ENCODE assay signal across 5 cellular contexts in genomic region chr3:56023546-56023945, GRCh38.
"Had no signal": no experiment of that assay in that cellular context is flagged by ENCODE, and none has a peak within 500 bp of the region (broad histone marks: within the 10 kb centered on the region; RNA-seq: fewer than 3 reads in every experiment).

No MANE protein-coding gene starts in this region.

- H3K27ac ChIP-seq: HL-60 had no signal

- DNase-seq: IMR-90, KBM-7, KG1 had no signal

- H3K4me3 ChIP-seq: K562 had no signal
